ENCODE assay signal across 20 cellular contexts in genomic region chr16:11130978-11131665, GRCh38.
DNase-seq lines count a peak whose midpoint lies in the region; ATAC-seq, FAIRE-seq and TF ChIP-seq lines count a peak whose summit lies in the region.
"Had no signal": no experiment of that assay in that cellular context is flagged by ENCODE, and none has a peak within 500 bp of the region (broad histone marks: within the 10 kb centered on the region; RNA-seq: fewer than 3 reads in every experiment).

No MANE protein-coding gene starts in this region.

- ATAC-seq in activated T-helper 17 cell treated with anti-CD3 and anti-CD28 coated beads, Interleukin-2, amount 50 U/mL, for 72 hours (replicated peaks) = no peak
- no peak for ATAC-seq in stimulated activated naive B cell treated with anti-CD40 and anti-IgM and Interleukin-4, amounts not matched to agents 10 μg/mL and 1 μg/mL and 100 μg/mL, for 72 hours (replicated peaks)
- ATAC-seq: A549, PC-3 had no signal

- no peak for TF ChIP-seq POLR2A in GM12892 (IDR thresholded peaks at IDR 0.05; ENCODE audit: low read depth, low read length)

- no peak for DNase-seq in activated CD4-positive, alpha-beta T cell treated with anti-CD3 and anti-CD28 coated beads, Interleukin-2, amount 10 ng/mL, durations not matched to agents 7 days and 5 days
- DNase-seq in activated CD4-positive, alpha-beta T cell treated with anti-CD3 and anti-CD28 coated beads for 48 hours = no peak
- DNase-seq in kidney (no peak), GM12892 (ENCODE audit: insufficient read length) (no peak), immature natural killer cell (no peak), NCI-H2081 treated with DMSO at 0.1 percent for 48 hours (lab: John Stamatoyannopoulos, UW) (no peak)
- no peak for DNase-seq in stimulated activated naive B cell treated with anti-CD40 and anti-IgM and Interleukin-4, amounts not matched to agents 10 μg/mL and 1 μg/mL and 100 μg/mL, for 72 hours
- DNase-seq: activated naive CD4-positive, alpha-beta T cell treated with anti-CD3 and anti-CD28 coated beads for 36 hours; effector memory CD4-positive, alpha-beta T cell; MM.1S; naive B cell; NCI-H2029 treated with DMSO at 0.1 percent for 48 hours; NCI-H69; PC-3 had no signal

- peak overlapping the region; percentile 0 for H3K27ac Mint-ChIP-seq in activated CD4-positive, alpha-beta T cell treated with anti-CD3 and anti-CD28 coated beads, Interleukin-2, amount 10 ng/mL, durations not matched to agents 7 days and 5 days
- peak overlapping the region; percentile 82 for H3K27ac Mint-ChIP-seq in activated T-helper 17 cell treated with anti-CD3 and anti-CD28 coated beads, Interleukin-2, amount 50 U/mL, for 72 hours
- peak overlapping the region; percentile 94 for H3K27ac Mint-ChIP-seq in stimulated activated naive B cell treated with anti-CD40 and anti-IgM and Interleukin-4, amounts not matched to agents 10 μg/mL and 1 μg/mL and 100 μg/mL, for 72 hours
- peak overlapping the region in 1 of 6 donors; percentile 41 for H3K27ac Mint-ChIP-seq in immature natural killer cell
- H3K27ac Mint-ChIP-seq: activated naive CD4-positive, alpha-beta T cell treated with anti-CD3 and anti-CD28 coated beads for 36 hours had no signal

- H3K9me3 Mint-ChIP-seq in activated CD4-positive, alpha-beta T cell treated with anti-CD3 and anti-CD28 coated beads, Interleukin-2, amount 10 ng/mL, durations not matched to agents 7 days and 5 days = no peaks in the 10 kb centered on the region
- H3K9me3 Mint-ChIP-seq in activated T-helper 17 cell treated with anti-CD3 and anti-CD28 coated beads, Interleukin-2, amount 50 U/mL, for 72 hours = no peaks in the 10 kb centered on the region
- no peaks in the 10 kb centered on the region for H3K9me3 Mint-ChIP-seq in stimulated activated naive B cell treated with anti-CD40 and anti-IgM and Interleukin-4, amounts not matched to agents 10 μg/mL and 1 μg/mL and 100 μg/mL, for 72 hours
- peaks cover 0 to 1% (median 0%) of the 10 kb centered on the region in 6 donors for H3K9me3 Mint-ChIP-seq in immature natural killer cell
- H3K9me3 Mint-ChIP-seq: activated naive CD4-positive, alpha-beta T cell treated with anti-CD3 and anti-CD28 coated beads for 36 hours; H9 had no signal

- H3K4me3 ChIP-seq in kidney (ENCODE audit: low read length in 2 of 2) = no peak overlapping the region
- H3K4me3 ChIP-seq: A549, breast epithelium, tibial artery had no signal

- intact Hi-C loops in kidney (cut with DNase I) = no loop called here

- H3K4me1 ChIP-seq in kidney (ENCODE audit: control insufficient read depth in 1 of 2, insufficient read depth in 1 of 2, low read depth in 1 of 2, low read length in 2 of 2) = peaks cover 39 to 46% of the 10 kb centered on the region in 2 donors
- H3K4me1 ChIP-seq: A549 had no signal

- POLR2A ChIA-PET in activated CD4-positive, alpha-beta T cell treated with anti-CD3 and anti-CD28 coated beads, Interleukin-2, amount 10 ng/mL, durations not matched to agents 7 days and 5 days (lab: Charles Lee) = no interaction called here

- H3K9me3 ChIP-seq in kidney (ENCODE audit: control insufficient read depth in 1 of 2, low read length in 2 of 2) = no peaks in the 10 kb centered on the region
- H3K9me3 ChIP-seq: A549, breast epithelium, tibial artery had no signal

- H3K27ac ChIP-seq in kidney (ENCODE audit: low read depth in 2 of 2, low read length in 2 of 2) = peak overlapping the region; percentile 74 to 83
- H3K27ac ChIP-seq: A549, breast epithelium, C4-2B had no signal

- no peaks in the 10 kb centered on the region for H3K27me3 Mint-ChIP-seq in activated CD4-positive, alpha-beta T cell treated with anti-CD3 and anti-CD28 coated beads, Interleukin-2, amount 10 ng/mL, durations not matched to agents 7 days and 5 days
- H3K27me3 Mint-ChIP-seq in activated T-helper 17 cell treated with anti-CD3 and anti-CD28 coated beads, Interleukin-2, amount 50 U/mL, for 72 hours = no peaks in the 10 kb centered on the region
- H3K27me3 Mint-ChIP-seq in stimulated activated naive B cell treated with anti-CD40 and anti-IgM and Interleukin-4, amounts not matched to agents 10 μg/mL and 1 μg/mL and 100 μg/mL, for 72 hours = no peaks in the 10 kb centered on the region
- H3K27me3 Mint-ChIP-seq in immature natural killer cell (ENCODE audit: low read depth in 3 of 3) = peaks cover 0 to 2% (median 0%) of the 10 kb centered on the region in 3 donors
- H3K27me3 Mint-ChIP-seq: naive B cell had no signal

- peaks cover 81% of the 10 kb centered on the region for H3K4me1 Mint-ChIP-seq in activated CD4-positive, alpha-beta T cell treated with anti-CD3 and anti-CD28 coated beads, Interleukin-2, amount 10 ng/mL, durations not matched to agents 7 days and 5 days
- peaks cover 30% of the 10 kb centered on the region for H3K4me1 Mint-ChIP-seq in activated T-helper 17 cell treated with anti-CD3 and anti-CD28 coated beads, Interleukin-2, amount 50 U/mL, for 72 hours
- peaks cover 50 to 88% of the 10 kb centered on the region in 2 donors for H3K4me1 Mint-ChIP-seq in stimulated activated naive B cell treated with anti-CD40 and anti-IgM and Interleukin-4, amounts not matched to agents 10 μg/mL and 1 μg/mL and 100 μg/mL, for 72 hours
- peaks cover 22 to 25% of the 10 kb centered on the region in 2 donors for H3K4me1 Mint-ChIP-seq in immature natural killer cell

- peaks cover 62% of the 10 kb centered on the region for H3K36me3 Mint-ChIP-seq in activated CD4-positive, alpha-beta T cell treated with anti-CD3 and anti-CD28 coated beads, Interleukin-2, amount 10 ng/mL, durations not matched to agents 7 days and 5 days (ENCODE audit: low read depth)
- H3K36me3 Mint-ChIP-seq in activated T-helper 17 cell treated with anti-CD3 and anti-CD28 coated beads, Interleukin-2, amount 50 U/mL, for 72 hours (ENCODE audit: low read depth) = peaks cover 40% of the 10 kb centered on the region
- peaks cover 68 to 85% of the 10 kb centered on the region in 2 donors for H3K36me3 Mint-ChIP-seq in stimulated activated naive B cell treated with anti-CD40 and anti-IgM and Interleukin-4, amounts not matched to agents 10 μg/mL and 1 μg/mL and 100 μg/mL, for 72 hours
- peaks cover 4 to 19% (median 10%) of the 10 kb centered on the region in 3 donors for H3K36me3 Mint-ChIP-seq in immature natural killer cell

- H3K9ac ChIP-seq in kidney (ENCODE audit: low read length in 2 of 2) = peak overlapping the region; percentile 9 to 25

- FAIRE-seq in kidney (lab: Jason Lieb, UNC) (no peak), GM12892 (lab: Jason Lieb, UNC) (no peak)
- FAIRE-seq: A549 had no signal

- no peak for TF ChIP-seq CTCF in kidney (IDR thresholded peaks at IDR 0.05; ENCODE audit: borderline replicate concordance, extremely low read depth, insufficient read depth)

- H3K4me3 Mint-ChIP-seq in activated CD4-positive, alpha-beta T cell treated with anti-CD3 and anti-CD28 coated beads, Interleukin-2, amount 10 ng/mL, durations not matched to agents 7 days and 5 days = no peak overlapping the region
- no peak overlapping the region for H3K4me3 Mint-ChIP-seq in activated T-helper 17 cell treated with anti-CD3 and anti-CD28 coated beads, Interleukin-2, amount 50 U/mL, for 72 hours
- H3K4me3 Mint-ChIP-seq in stimulated activated naive B cell treated with anti-CD40 and anti-IgM and Interleukin-4, amounts not matched to agents 10 μg/mL and 1 μg/mL and 100 μg/mL, for 72 hours = peak overlapping the region in 1 of 2 donors; percentile 69
- H3K4me3 Mint-ChIP-seq in immature natural killer cell = no peak overlapping the region
- H3K4me3 Mint-ChIP-seq: activated naive CD4-positive, alpha-beta T cell treated with anti-CD3 and anti-CD28 coated beads for 36 hours; H9 had no signal

- CTCF ChIA-PET in activated CD4-positive, alpha-beta T cell treated with anti-CD3 and anti-CD28 coated beads, Interleukin-2, amount 10 ng/mL, durations not matched to agents 7 days and 5 days (lab: Charles Lee) = interaction anchor here (0.8 to 0.9 kb wide), 2 partner anchors 11 to 17 kb away, joined by 3 read pairs; no protein-coding TSS in a partner anchor

- H3K36me3 ChIP-seq in kidney (ENCODE audit: control insufficient read depth in 1 of 2, insufficient read depth in 2 of 2, low read length in 2 of 2) = no peaks in the 10 kb centered on the region
- H3K36me3 ChIP-seq: breast epithelium had no signal
